ENCODE assay signal across 13 cellular contexts in the genomic region with DNA sequence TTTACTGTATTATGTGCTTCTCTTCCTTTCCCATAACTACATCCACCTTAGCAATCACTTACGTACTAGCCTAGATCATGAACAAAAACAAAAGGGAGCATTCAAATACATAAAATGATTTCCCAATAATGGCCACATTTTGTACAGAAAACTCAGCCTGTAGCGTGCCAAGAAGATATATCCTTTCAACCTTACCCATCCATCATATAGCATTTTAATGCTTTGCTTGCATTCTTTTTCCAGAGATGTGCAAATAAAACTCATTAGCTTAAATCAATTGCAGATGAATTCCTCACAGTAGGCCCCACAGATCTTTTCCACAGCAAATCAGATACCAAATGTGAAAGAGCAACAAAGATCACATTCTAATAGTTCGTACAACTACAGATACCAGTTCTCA. TPM values are rescaled to one million over a fixed set of nuclear protein-coding genes. Genes with fewer than 3 reads are reported as not detected.
DNase-seq lines count a peak whose midpoint lies in the region; ATAC-seq lines count a peak whose summit lies in the region.
"Had no signal": no experiment of that assay in that cellular context is flagged by ENCODE, and none has a peak within 500 bp of the region (broad histone marks: within the 10 kb centered on the region; RNA-seq: fewer than 3 reads in every experiment).

No MANE protein-coding gene starts in this region.

- H3K9me3 Mint-ChIP-seq in stimulated activated naive CD8-positive, alpha-beta T cell treated with anti-CD3 and anti-CD28 coated beads, Interleukin-15, Interleukin-2, amounts not matched to agents 100 ng/mL and 50 ng/mL, for 24 hours, result no peaks in the 10 kb centered on the region

- no peak overlapping the region for H3K4me3 Mint-ChIP-seq in stimulated activated naive CD8-positive, alpha-beta T cell treated with anti-CD3 and anti-CD28 coated beads, Interleukin-15, Interleukin-2, amounts not matched to agents 100 ng/mL and 50 ng/mL, for 24 hours
- H3K4me3 Mint-ChIP-seq in T-helper 17 cell, result peak overlapping the region; percentile 3

- no peak for DNase-seq in stimulated activated naive CD8-positive, alpha-beta T cell treated with anti-CD3 and anti-CD28 coated beads, Interleukin-15, Interleukin-2, amounts not matched to agents 100 U/mL and 50 U/mL, for 24 hours
- DNase-seq in T-helper 17 cell, result no peak
- DNase-seq in fibroblast of gingiva (ENCODE audit: low read depth), result peak; percentile 6
- DNase-seq in DMS79 (lab: John Stamatoyannopoulos, UW), result no peak
- DNase-seq: ACHN, Calu3, NCI-H1105, NCI-H1694 treated with DMSO at 0.1 percent for 48 hours, NCI-H345, PC-3 had no signal

- no peaks in the 10 kb centered on the region for H3K9me3 ChIP-seq in T-helper 17 cell (ENCODE audit: control insufficient read depth, low read length, poor library complexity, severe bottlenecking)

- peaks cover 42% of the 10 kb centered on the region for H3K36me3 Mint-ChIP-seq in stimulated activated naive CD8-positive, alpha-beta T cell treated with anti-CD3 and anti-CD28 coated beads, Interleukin-15, Interleukin-2, amounts not matched to agents 100 ng/mL and 50 ng/mL, for 24 hours (ENCODE audit: low read depth)
- H3K36me3 Mint-ChIP-seq in T-helper 17 cell (ENCODE audit: low read depth), result peaks cover 7% of the 10 kb centered on the region

- peaks cover 11% of the 10 kb centered on the region for H3K4me1 Mint-ChIP-seq in stimulated activated naive CD8-positive, alpha-beta T cell treated with anti-CD3 and anti-CD28 coated beads, Interleukin-15, Interleukin-2, amounts not matched to agents 100 ng/mL and 50 ng/mL, for 24 hours (ENCODE audit: low read depth)
- peaks cover 11% of the 10 kb centered on the region for H3K4me1 Mint-ChIP-seq in T-helper 17 cell

- no peaks in the 10 kb centered on the region for H3K27me3 Mint-ChIP-seq in stimulated activated naive CD8-positive, alpha-beta T cell treated with anti-CD3 and anti-CD28 coated beads, Interleukin-15, Interleukin-2, amounts not matched to agents 100 ng/mL and 50 ng/mL, for 24 hours
- no peaks in the 10 kb centered on the region for H3K27me3 Mint-ChIP-seq in T-helper 17 cell

- H3K27ac Mint-ChIP-seq in stimulated activated naive CD8-positive, alpha-beta T cell treated with anti-CD3 and anti-CD28 coated beads, Interleukin-15, Interleukin-2, amounts not matched to agents 100 ng/mL and 50 ng/mL, for 24 hours, result peak overlapping the region; percentile 24
- peak overlapping the region; percentile 85 for H3K27ac Mint-ChIP-seq in T-helper 17 cell

- ATAC-seq in stimulated activated naive CD8-positive, alpha-beta T cell treated with anti-CD3 and anti-CD28 coated beads, Interleukin-15, Interleukin-2, amounts not matched to agents 100 U/mL and 50 U/mL, for 24 hours, result no peak
- no peak for ATAC-seq in T-helper 17 cell
- ATAC-seq in GM18909 (IDR thresholded peaks at IDR 0.05; ENCODE audit: poor library complexity, unreplicated experiment), result no peak
- ATAC-seq in GM21526 (IDR thresholded peaks at IDR 0.05; ENCODE audit: low FRiP score, unreplicated experiment), result no peak
- ATAC-seq: PC-3 had no signal

RNA-seq across cellular contexts. Expression of a gene that starts 20.8 kb away (rescaled TPM):
- 10 to 100 TPM; 39.4 to 42.0 TPM for total RNA-seq in T-helper 17 cell
